Comparison of ENCODE assay signal across 20 cellular contexts in genomic region chr3:180829409-180830405, GRCh38.
"Had no signal": no experiment of that assay in that cellular context is flagged by ENCODE, and none has a peak within 500 bp of the region (broad histone marks: within the 10 kb centered on the region; RNA-seq: fewer than 3 reads in every experiment).

No MANE protein-coding gene starts in this region.

- H3K27me3 ChIP-seq: hepatocyte, ovary, right atrium auricular region, sigmoid colon, suprapubic skin, thyroid gland, vagina had no signal

- DNase-seq: effector CD4-positive, alpha-beta T cell; foreskin melanocyte; head of caudate nucleus; mucosa of descending colon; ovary; sigmoid colon; stimulated activated CD4-positive, alpha-beta T cell treated with anti-CD3 and anti-CD28 coated beads, Interleukin-2, amount 100 ng/mL, for 48 hours; stimulated activated naive CD8-positive, alpha-beta T cell treated with anti-CD3 and anti-CD28 coated beads, Interleukin-15, Interleukin-2, amounts not matched to agents 100 U/mL and 50 U/mL, for 24 hours; thyroid gland had no signal

- H3K4me3 ChIP-seq: coronary artery, hepatocyte, mucosa of descending colon, ovary, right atrium auricular region, sigmoid colon, skin epidermis, suprapubic skin, thyroid gland, vagina had no signal

- H2AFZ ChIP-seq: hepatocyte had no signal

- H3K9me3 Mint-ChIP-seq: endodermal cell; naive thymus-derived CD8-positive, alpha-beta T cell; type B pancreatic cell had no signal

- H3K4me2 ChIP-seq: hepatocyte had no signal

- ATAC-seq: left lobe of liver; mucosa of descending colon; naive thymus-derived CD8-positive, alpha-beta T cell; stimulated activated naive CD8-positive, alpha-beta T cell treated with anti-CD3 and anti-CD28 coated beads, Interleukin-15, Interleukin-2, amounts not matched to agents 100 U/mL and 50 U/mL, for 24 hours had no signal

- FAIRE-seq: endothelial cell of umbilical vein had no signal

- H3K36me3 Mint-ChIP-seq: naive thymus-derived CD8-positive, alpha-beta T cell; type B pancreatic cell had no signal

- H3K9me3 ChIP-seq: mucosa of descending colon, ovary, right atrium auricular region, sigmoid colon, suprapubic skin, thyroid gland, vagina had no signal

- H3K4me3 Mint-ChIP-seq: endodermal cell; naive thymus-derived CD8-positive, alpha-beta T cell; type B pancreatic cell had no signal

- H3K36me3 ChIP-seq: ovary, right atrium auricular region, sigmoid colon, suprapubic skin, thyroid gland, vagina had no signal

- H3K27ac ChIP-seq: coronary artery, hepatocyte, ovary, right atrium auricular region, sigmoid colon, skin epidermis, suprapubic skin, thyroid gland, vagina had no signal

- H3K79me2 ChIP-seq: hepatocyte had no signal

- H3K27me3 Mint-ChIP-seq: type B pancreatic cell had no signal

- H3K4me1 Mint-ChIP-seq: naive thymus-derived CD8-positive, alpha-beta T cell had no signal

- H3K4me1 ChIP-seq: right atrium auricular region, sigmoid colon, suprapubic skin, thyroid gland, vagina had no signal

- H3K27ac Mint-ChIP-seq: endodermal cell; naive thymus-derived CD8-positive, alpha-beta T cell; type B pancreatic cell had no signal
